In genomic region chr7:31856366-31856765, GRCh38 we compare ENCODE assay signal across 27 cellular contexts.
DNase-seq lines count a peak whose midpoint lies in the region; ATAC-seq, FAIRE-seq and TF ChIP-seq lines count a peak whose summit lies in the region.
"Had no signal": no experiment of that assay in that cellular context is flagged by ENCODE, and none has a peak within 500 bp of the region (broad histone marks: within the 10 kb centered on the region; RNA-seq: fewer than 3 reads in every experiment).

No MANE protein-coding gene starts in this region.

- peak; percentile 8 for DNase-seq in NCI-H128 (lab: John Stamatoyannopoulos, UW; ENCODE audit: unreplicated experiment)
- DNase-seq in NCI-H69 (lab: John Stamatoyannopoulos, UW): peak; percentile 21
- no peak for DNase-seq in mucosa of descending colon
- DNase-seq in small intestine: peak; percentile 66
- DNase-seq in activated CD8-positive, alpha-beta memory T cell treated with anti-CD3 and anti-CD28 coated beads, Interleukin-2, amount 50 U/mL, for 4 hours: no peak
- DNase-seq in left lung: no peak
- DNase-seq: 8988T; ACHN; BE2C; C1 segment of cervical spinal cord; CD4-positive, alpha-beta memory T cell; CD4-positive, CD25-positive, alpha-beta regulatory T cell; CD8-positive, alpha-beta memory T cell; COR-L47; DMS 273 treated with DMSO at 0.1 percent for 48 hours; DMS153; DMS53; DMS79; DND-41; EL; GDM1 had no signal

- intact Hi-C loops in mucosa of descending colon (cut with DNase I, micrococcal nuclease): no loop called here
- intact Hi-C loops in left lung (cut with DNase I): no loop called here

- TF ChIP-seq CTCF in mucosa of descending colon (IDR thresholded peaks at IDR 0.05): no peak
- TF ChIP-seq CTCF in left lung (IDR thresholded peaks at IDR 0.05): no peak

- WGBS in small intestine, 3 donors: 17 to 47% (median 41%) methylated on average over 4 of the region's 4 CpGs

- H3K27me3 ChIP-seq in small intestine (ENCODE audit: control insufficient read depth in 2 of 2, insufficient read depth in 2 of 2, low read length in 2 of 2) (no peaks in the 10 kb centered on the region), left lung (no peaks in the 10 kb centered on the region)
- H3K27me3 ChIP-seq: BE2C, BLaER1 had no signal

- H3K4me3 ChIP-seq in mucosa of descending colon (no peak overlapping the region), small intestine (ENCODE audit: low read depth in 1 of 2, low read length in 2 of 2) (no peak overlapping the region), left lung (no peak overlapping the region)
- H3K4me3 ChIP-seq: BLaER1, GM12878 had no signal

- H3K9me3 ChIP-seq in mucosa of descending colon: no peaks in the 10 kb centered on the region
- H3K9me3 ChIP-seq in small intestine (ENCODE audit: control insufficient read depth, low read depth): no peaks in the 10 kb centered on the region
- no peaks in the 10 kb centered on the region for H3K9me3 ChIP-seq in left lung
- H3K9me3 ChIP-seq: BE2C, BLaER1 had no signal

- H3K27ac ChIP-seq in small intestine (ENCODE audit: low read depth in 1 of 2, low read length in 1 of 2) (no peak overlapping the region), left lung (no peak overlapping the region)
- H3K27ac ChIP-seq: BLaER1 had no signal

- no peak for FAIRE-seq in small intestine (lab: Jason Lieb, UNC)
- FAIRE-seq: A204.1, GM12878, GM12892, GM18507 had no signal

- no peaks in the 10 kb centered on the region for H3K4me1 ChIP-seq in mucosa of descending colon (ENCODE audit: low read depth)
- H3K4me1 ChIP-seq in small intestine (ENCODE audit: control insufficient read depth in 2 of 2, insufficient read depth in 1 of 2, low read depth in 1 of 2, low read length in 1 of 2): no peaks in the 10 kb centered on the region
- no peaks in the 10 kb centered on the region for H3K4me1 ChIP-seq in left lung
- H3K4me1 ChIP-seq: BE2C, BLaER1 had no signal

- H3K36me3 ChIP-seq in mucosa of descending colon (ENCODE audit: low read depth) (no peaks in the 10 kb centered on the region), small intestine (ENCODE audit: control insufficient read depth in 2 of 2, insufficient read depth in 2 of 2, low read length in 2 of 2) (no peaks in the 10 kb centered on the region), left lung (no peaks in the 10 kb centered on the region)
- H3K36me3 ChIP-seq: BE2C, BLaER1 had no signal

- peak; percentile 67 for ATAC-seq in mucosa of descending colon
- no peak for ATAC-seq in HG03097 (IDR thresholded peaks at IDR 0.05; ENCODE audit: low FRiP score, unreplicated experiment)
- ATAC-seq in left lung: no peak
- ATAC-seq: GM12878 had no signal

Comparison
In these comparisons a context has a peak if more than half of its experiments do, and no peak if none do; other contexts are left out.
1. DNase-seq: peak in NCI-H128 (single experiment), NCI-H69 (single experiment) and small intestine (single experiment); none in mucosa of descending colon (0 of 3), activated CD8-positive, alpha-beta memory T cell treated with anti-CD3 and anti-CD28 coated beads, Interleukin-2, amount 50 U/mL, for 4 hours (single experiment) and left lung (0 of 2).